ENCODE assay signal across 26 cellular contexts in genomic region chr11:27408231-27408630, GRCh38.
"Had no signal": no experiment of that assay in that cellular context is flagged by ENCODE, and none has a peak within 500 bp of the region (broad histone marks: within the 10 kb centered on the region; RNA-seq: fewer than 3 reads in every experiment).

No MANE protein-coding gene starts in this region.

- H3K4me1 ChIP-seq: Peyer's patch had no signal

- ATAC-seq: activated CD8-positive, alpha-beta T cell treated with anti-CD3 and anti-CD28 coated beads, Interleukin-2, amount 10 ng/mL, durations not matched to agents 7 days and 5 days; body of pancreas; WTC11 had no signal

- H3K27me3 ChIP-seq: body of pancreas, MG63, Peyer's patch had no signal

- H3K27ac ChIP-seq: body of pancreas, KMS-11, Peyer's patch, RWPE1 had no signal

- H3K9ac ChIP-seq: KMS-11 had no signal

- H3K36me3 ChIP-seq: MG63 had no signal

- H3K9me3 ChIP-seq: body of pancreas, MG63, Peyer's patch had no signal

- H3K4me3 ChIP-seq: body of pancreas, MG63, Peyer's patch had no signal

- DNase-seq: activated CD4-positive, alpha-beta T cell treated with anti-CD3 and anti-CD28 coated beads for 48 hours; activated CD4-positive, alpha-beta T cell treated with anti-CD3 and anti-CD28 coated beads, Interleukin-2, amount 50 U/mL, for 4 hours; activated CD4-positive, CD25-positive, alpha-beta regulatory T cell treated with anti-CD3 and anti-CD28 coated beads, Interleukin-2, amount 50 U/mL, for 72 hours; activated CD8-positive, alpha-beta memory T cell treated with anti-CD3 and anti-CD28 coated beads, Interleukin-2, amount 50 U/mL, for 48 hours; activated CD8-positive, alpha-beta T cell treated with anti-CD3 and anti-CD28 coated beads, Interleukin-2, amount 10 ng/mL, durations not matched to agents 7 days and 5 days; activated naive CD4-positive, alpha-beta T cell treated with anti-CD3 and anti-CD28 coated beads, Interleukin-2, amount 50 U/mL, for 16 hours; activated naive CD8-positive, alpha-beta T cell treated with anti-CD3 and anti-CD28 coated beads, Interleukin-2, amount 10 ng/mL, durations not matched to agents 7 days and 5 days; activated T-cell treated with anti-CD3 and anti-CD28 coated beads, Interleukin-2, amount 50 U/mL, for 1 hour; aorta; body of pancreas; MG63; MV-4-11; NCI-H1105; NCI-H1436; NCI-H1694 treated with DMSO at 0.1 percent for 48 hours; NCI-H2081; NCI-H510A treated with DMSO at 0.1 percent for 48 hours; NCI-H69; NK-92 treated with Interleukin-12 subunit alpha and Interleukin-12 subunit beta, amount 100 ng/mL, for 24 hours; OCI-M1; Peyer's patch; SHP77; T-helper 9 cell had no signal
